1 cellular context compared by ENCODE assay signal in the genomic region with DNA sequence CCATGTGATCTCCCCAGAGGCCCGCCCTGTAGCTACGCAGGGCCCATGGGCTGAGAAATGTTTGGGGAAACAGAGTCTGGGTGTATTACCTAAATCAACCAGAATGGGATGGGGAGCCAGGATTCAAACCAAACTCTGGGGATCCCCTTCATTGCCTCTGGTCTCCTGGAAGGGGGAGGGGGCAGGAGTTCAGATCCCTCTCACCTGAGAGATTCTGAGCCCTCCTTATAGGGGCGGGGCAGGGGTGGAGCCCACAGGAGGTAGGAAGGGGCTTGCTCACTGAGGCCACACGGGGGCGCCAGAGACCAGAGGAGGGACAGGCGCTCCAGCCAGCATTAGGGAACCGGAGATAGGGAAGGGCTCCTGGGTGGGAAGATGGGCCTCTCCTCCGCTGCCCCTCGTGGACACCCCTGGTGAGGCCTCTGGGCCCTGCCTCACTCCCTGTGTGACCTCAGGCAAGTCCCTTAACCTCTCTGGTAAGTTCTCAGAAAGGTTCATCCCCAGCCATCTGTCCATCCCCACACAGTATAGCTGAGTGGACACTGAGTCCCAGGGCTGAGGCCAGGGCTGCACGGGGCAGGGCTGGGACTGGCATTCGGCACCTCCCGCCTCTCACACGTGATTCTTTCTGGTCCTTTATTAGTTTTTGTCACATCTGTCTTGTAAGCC.
A peak's percentile ranks its signal among the peaks of the same experiment; 100 is the strongest.
TF ChIP-seq lines count a peak whose summit lies in the region.

No MANE protein-coding gene starts in this region.

TF ChIP-seq in GM12878, 131 proteins besides CTCF, POLR2A, EP300 and RAD21 (continued from another document and continues in another):
- TF ChIP-seq, protein P1, sequence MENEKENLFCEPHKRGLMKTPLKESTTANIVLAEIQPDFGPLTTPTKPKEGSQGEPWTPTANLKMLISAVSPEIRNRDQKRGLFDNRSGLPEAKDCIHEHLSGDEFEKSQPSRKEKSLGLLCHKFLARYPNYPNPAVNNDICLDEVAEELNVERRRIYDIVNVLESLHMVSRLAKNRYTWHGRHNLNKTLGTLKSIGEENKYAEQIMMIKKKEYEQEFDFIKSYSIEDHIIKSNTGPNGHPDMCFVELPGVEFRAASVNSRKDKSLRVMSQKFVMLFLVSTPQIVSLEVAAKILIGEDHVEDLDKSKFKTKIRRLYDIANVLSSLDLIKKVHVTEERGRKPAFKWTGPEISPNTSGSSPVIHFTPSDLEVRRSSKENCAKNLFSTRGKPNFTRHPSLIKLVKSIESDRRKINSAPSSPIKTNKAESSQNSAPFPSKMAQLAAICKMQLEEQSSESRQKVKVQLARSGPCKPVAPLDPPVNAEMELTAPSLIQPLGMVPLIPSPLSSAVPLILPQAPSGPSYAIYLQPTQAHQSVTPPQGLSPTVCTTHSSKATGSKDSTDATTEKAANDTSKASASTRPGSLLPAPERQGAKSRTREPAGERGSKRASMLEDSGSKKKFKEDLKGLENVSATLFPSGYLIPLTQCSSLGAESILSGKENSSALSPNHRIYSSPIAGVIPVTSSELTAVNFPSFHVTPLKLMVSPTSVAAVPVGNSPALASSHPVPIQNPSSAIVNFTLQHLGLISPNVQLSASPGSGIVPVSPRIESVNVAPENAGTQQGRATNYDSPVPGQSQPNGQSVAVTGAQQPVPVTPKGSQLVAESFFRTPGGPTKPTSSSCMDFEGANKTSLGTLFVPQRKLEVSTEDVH (IDR thresholded peaks at IDR 0.05; ENCODE audit: low read depth, partially characterized antibody): no peak
- no peak for TF ChIP-seq MXI1 (IDR thresholded peaks at IDR 0.05; ENCODE audit: low read depth, low read length)
- TF ChIP-seq ZNF274 (IDR thresholded peaks at IDR 0.05; ENCODE audit: insufficient read depth, insufficient read length): no peak
- TF ChIP-seq RELB (IDR thresholded peaks at IDR 0.05; ENCODE audit: low read depth): peak; percentile 24; the same call in 1 of the 2 replicates
- TF ChIP-seq, protein P2, sequence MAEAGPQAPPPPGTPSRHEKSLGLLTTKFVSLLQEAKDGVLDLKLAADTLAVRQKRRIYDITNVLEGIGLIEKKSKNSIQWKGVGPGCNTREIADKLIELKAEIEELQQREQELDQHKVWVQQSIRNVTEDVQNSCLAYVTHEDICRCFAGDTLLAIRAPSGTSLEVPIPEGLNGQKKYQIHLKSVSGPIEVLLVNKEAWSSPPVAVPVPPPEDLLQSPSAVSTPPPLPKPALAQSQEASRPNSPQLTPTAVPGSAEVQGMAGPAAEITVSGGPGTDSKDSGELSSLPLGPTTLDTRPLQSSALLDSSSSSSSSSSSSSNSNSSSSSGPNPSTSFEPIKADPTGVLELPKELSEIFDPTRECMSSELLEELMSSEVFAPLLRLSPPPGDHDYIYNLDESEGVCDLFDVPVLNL (IDR thresholded peaks at IDR 0.05; ENCODE audit: low read depth, low read length): no peak
- no peak for TF ChIP-seq HDAC2 (IDR thresholded peaks at IDR 0.05)
- no peak; the same call in 1 of the 2 replicates for TF ChIP-seq STAT1 (conservative IDR thresholded peaks at IDR 0.05)
- no peak for TF ChIP-seq ATF7 (IDR thresholded peaks at IDR 0.05; ENCODE audit: low read depth)
- peak; percentile 95 for TF ChIP-seq SMC3 (IDR thresholded peaks at IDR 0.05; ENCODE audit: borderline replicate concordance, low read length)
- TF ChIP-seq ATF3 (IDR thresholded peaks at IDR 0.05; ENCODE audit: borderline replicate concordance, extremely low read depth, low read depth, low read length): no peak
- TF ChIP-seq SREBF1 (IDR thresholded peaks at IDR 0.05; ENCODE audit: low read length): no peak
- no peak for TF ChIP-seq KLF5 (IDR thresholded peaks at IDR 0.05; ENCODE audit: partially characterized antibody)
- TF ChIP-seq PAX5 (IDR thresholded peaks at IDR 0.05; ENCODE audit: borderline replicate concordance, low read depth, low read length): no peak
- peak; percentile 92 for TF ChIP-seq IKZF1 (conservative IDR thresholded peaks at IDR 0.05)
- TF ChIP-seq PML (IDR thresholded peaks at IDR 0.05; ENCODE audit: low read length): no peak
- no peak for TF ChIP-seq SUPT20H (IDR thresholded peaks at IDR 0.05; ENCODE audit: borderline replicate concordance, control insufficient read depth, low read depth, low read length)
- TF ChIP-seq GABPA (IDR thresholded peaks at IDR 0.05; ENCODE audit: low read depth): no peak
- TF ChIP-seq MEF2A (IDR thresholded peaks at IDR 0.05; ENCODE audit: insufficient read depth, low read depth, low read length): no peak
- no peak for TF ChIP-seq NR2C1 (IDR thresholded peaks at IDR 0.05)
- TF ChIP-seq, protein P3, sequence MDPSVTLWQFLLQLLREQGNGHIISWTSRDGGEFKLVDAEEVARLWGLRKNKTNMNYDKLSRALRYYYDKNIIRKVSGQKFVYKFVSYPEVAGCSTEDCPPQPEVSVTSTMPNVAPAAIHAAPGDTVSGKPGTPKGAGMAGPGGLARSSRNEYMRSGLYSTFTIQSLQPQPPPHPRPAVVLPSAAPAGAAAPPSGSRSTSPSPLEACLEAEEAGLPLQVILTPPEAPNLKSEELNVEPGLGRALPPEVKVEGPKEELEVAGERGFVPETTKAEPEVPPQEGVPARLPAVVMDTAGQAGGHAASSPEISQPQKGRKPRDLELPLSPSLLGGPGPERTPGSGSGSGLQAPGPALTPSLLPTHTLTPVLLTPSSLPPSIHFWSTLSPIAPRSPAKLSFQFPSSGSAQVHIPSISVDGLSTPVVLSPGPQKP (IDR thresholded peaks at IDR 0.05; ENCODE audit: low read depth, low read length): no peak
- no peak for TF ChIP-seq CHD1 (IDR thresholded peaks at IDR 0.05; ENCODE audit: low read depth, low read length)
- no peak for TF ChIP-seq USF2 (IDR thresholded peaks at IDR 0.05; ENCODE audit: borderline replicate concordance, low read depth, low read length)
- no peak for TF ChIP-seq JUND (IDR thresholded peaks at IDR 0.05; ENCODE audit: low read depth, low read length)
- no peak for TF ChIP-seq ETV6 (conservative IDR thresholded peaks at IDR 0.05 in 1 of 2, IDR thresholded peaks at IDR 0.05 in 1 of 2; ENCODE audit: borderline replicate concordance in 1 of 2, low read depth in 1 of 2)
- TF ChIP-seq, protein P4, sequence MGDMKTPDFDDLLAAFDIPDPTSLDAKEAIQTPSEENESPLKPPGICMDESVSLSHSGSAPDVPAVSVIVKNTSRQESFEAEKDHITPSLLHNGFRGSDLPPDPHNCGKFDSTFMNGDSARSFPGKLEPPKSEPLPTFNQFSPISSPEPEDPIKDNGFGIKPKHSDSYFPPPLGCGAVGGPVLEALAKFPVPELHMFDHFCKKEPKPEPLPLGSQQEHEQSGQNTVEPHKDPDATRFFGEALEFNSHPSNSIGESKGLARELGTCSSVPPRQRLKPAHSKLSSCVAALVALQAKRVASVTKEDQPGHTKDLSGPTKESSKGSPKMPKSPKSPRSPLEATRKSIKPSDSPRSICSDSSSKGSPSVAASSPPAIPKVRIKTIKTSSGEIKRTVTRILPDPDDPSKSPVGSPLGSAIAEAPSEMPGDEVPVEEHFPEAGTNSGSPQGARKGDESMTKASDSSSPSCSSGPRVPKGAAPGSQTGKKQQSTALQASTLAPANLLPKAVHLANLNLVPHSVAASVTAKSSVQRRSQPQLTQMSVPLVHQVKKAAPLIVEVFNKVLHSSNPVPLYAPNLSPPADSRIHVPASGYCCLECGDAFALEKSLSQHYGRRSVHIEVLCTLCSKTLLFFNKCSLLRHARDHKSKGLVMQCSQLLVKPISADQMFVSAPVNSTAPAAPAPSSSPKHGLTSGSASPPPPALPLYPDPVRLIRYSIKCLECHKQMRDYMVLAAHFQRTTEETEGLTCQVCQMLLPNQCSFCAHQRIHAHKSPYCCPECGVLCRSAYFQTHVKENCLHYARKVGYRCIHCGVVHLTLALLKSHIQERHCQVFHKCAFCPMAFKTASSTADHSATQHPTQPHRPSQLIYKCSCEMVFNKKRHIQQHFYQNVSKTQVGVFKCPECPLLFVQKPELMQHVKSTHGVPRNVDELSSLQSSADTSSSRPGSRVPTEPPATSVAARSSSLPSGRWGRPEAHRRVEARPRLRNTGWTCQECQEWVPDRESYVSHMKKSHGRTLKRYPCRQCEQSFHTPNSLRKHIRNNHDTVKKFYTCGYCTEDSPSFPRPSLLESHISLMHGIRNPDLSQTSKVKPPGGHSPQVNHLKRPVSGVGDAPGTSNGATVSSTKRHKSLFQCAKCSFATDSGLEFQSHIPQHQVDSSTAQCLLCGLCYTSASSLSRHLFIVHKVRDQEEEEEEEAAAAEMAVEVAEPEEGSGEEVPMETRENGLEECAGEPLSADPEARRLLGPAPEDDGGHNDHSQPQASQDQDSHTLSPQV (IDR thresholded peaks at IDR 0.05): 0 out of 2 replicates have a peak, but pooled peaks have one; percentile 19
- peak; percentile 68; the same call in 1 of the 2 replicates for TF ChIP-seq RB1 (IDR thresholded peaks at IDR 0.05; ENCODE audit: borderline replicate concordance)
- no peak for TF ChIP-seq JUNB (IDR thresholded peaks at IDR 0.05)
- TF ChIP-seq SUZ12 (IDR thresholded peaks at IDR 0.05; ENCODE audit: unreplicated experiment): no peak
- TF ChIP-seq, protein P5, sequence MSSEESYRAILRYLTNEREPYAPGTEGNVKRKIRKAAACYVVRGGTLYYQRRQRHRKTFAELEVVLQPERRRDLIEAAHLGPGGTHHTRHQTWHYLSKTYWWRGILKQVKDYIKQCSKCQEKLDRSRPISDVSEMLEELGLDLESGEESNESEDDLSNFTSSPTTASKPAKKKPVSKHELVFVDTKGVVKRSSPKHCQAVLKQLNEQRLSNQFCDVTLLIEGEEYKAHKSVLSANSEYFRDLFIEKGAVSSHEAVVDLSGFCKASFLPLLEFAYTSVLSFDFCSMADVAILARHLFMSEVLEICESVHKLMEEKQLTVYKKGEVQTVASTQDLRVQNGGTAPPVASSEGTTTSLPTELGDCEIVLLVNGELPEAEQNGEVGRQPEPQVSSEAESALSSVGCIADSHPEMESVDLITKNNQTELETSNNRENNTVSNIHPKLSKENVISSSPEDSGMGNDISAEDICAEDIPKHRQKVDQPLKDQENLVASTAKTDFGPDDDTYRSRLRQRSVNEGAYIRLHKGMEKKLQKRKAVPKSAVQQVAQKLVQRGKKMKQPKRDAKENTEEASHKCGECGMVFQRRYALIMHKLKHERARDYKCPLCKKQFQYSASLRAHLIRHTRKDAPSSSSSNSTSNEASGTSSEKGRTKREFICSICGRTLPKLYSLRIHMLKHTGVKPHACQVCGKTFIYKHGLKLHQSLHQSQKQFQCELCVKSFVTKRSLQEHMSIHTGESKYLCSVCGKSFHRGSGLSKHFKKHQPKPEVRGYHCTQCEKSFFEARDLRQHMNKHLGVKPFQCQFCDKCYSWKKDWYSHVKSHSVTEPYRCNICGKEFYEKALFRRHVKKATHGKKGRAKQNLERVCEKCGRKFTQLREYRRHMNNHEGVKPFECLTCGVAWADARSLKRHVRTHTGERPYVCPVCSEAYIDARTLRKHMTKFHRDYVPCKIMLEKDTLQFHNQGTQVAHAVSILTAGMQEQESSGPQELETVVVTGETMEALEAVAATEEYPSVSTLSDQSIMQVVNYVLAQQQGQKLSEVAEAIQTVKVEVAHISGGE (CRISPR knock-in tag; IDR thresholded peaks at IDR 0.05): no peak
- TF ChIP-seq NFYA (IDR thresholded peaks at IDR 0.05; ENCODE audit: borderline replicate concordance, low read depth, low read length): no peak
- peak; percentile 32 to 56; a peak in 2 of 4 replicates for TF ChIP-seq BHLHE40 (IDR thresholded peaks at IDR 0.05; ENCODE audit: borderline replicate concordance in 1 of 2, low read depth in 2 of 2, low read length in 1 of 2)
- TF ChIP-seq ZNF207 (IDR thresholded peaks at IDR 0.05; ENCODE audit: borderline replicate concordance): peak; percentile 43; the same call in 1 of the 2 replicates
- TF ChIP-seq PBX3 (IDR thresholded peaks at IDR 0.05; ENCODE audit: insufficient replicate concordance, low read depth, low read length): no peak
- no peak for TF ChIP-seq ZNF622 (IDR thresholded peaks at IDR 0.05)
- TF ChIP-seq RBBP5 (conservative IDR thresholded peaks at IDR 0.05): no peak
- TF ChIP-seq CBX3 (IDR thresholded peaks at IDR 0.05; ENCODE audit: borderline replicate concordance, low read depth): no peak
- no peak for TF ChIP-seq STAT3 (IDR thresholded peaks at IDR 0.05; ENCODE audit: low read depth, low read length)
- no peak for TF ChIP-seq SREBF2 (IDR thresholded peaks at IDR 0.05; ENCODE audit: low read length)
- TF ChIP-seq IKZF2 (IDR thresholded peaks at IDR 0.05): peak; percentile 79 to 81
- peak; percentile 69 for TF ChIP-seq GATAD2B (conservative IDR thresholded peaks at IDR 0.05; ENCODE audit: low read depth)
- TF ChIP-seq BACH1 (IDR thresholded peaks at IDR 0.05; ENCODE audit: borderline replicate concordance): no peak
- TF ChIP-seq EZH2 (IDR thresholded peaks at IDR 0.05; ENCODE audit: borderline replicate concordance, control insufficient read depth, low read depth, low read length): no peak
